In the genomic region with DNA sequence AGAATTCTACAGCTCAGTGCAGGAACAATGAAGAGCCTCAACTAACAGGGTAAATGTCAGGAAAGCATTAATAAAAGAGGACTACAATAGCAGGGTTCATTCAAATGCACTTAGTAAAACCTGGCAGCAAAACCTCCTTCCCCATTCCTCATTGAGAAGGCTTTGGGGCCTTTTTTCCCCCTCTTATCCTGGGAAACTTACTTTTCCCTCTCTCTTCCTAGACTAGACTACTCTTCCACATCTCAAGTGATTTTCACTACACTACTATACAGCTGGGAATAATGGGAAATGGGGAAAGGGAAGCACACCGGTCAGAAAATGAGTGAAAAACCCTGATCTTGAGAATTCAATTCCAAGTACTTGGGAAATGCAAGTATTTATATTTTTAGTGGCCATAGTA, we compare ENCODE assay signal across 1 cellular context.
A peak's percentile ranks its signal among the peaks of the same experiment; 100 is the strongest.
TF ChIP-seq lines count a peak whose summit lies in the region.

No MANE protein-coding gene starts in this region.

TF ChIP-seq in H1, 55 proteins besides CTCF, POLR2A, EP300 and RAD21:
- TF ChIP-seq, protein P1, sequence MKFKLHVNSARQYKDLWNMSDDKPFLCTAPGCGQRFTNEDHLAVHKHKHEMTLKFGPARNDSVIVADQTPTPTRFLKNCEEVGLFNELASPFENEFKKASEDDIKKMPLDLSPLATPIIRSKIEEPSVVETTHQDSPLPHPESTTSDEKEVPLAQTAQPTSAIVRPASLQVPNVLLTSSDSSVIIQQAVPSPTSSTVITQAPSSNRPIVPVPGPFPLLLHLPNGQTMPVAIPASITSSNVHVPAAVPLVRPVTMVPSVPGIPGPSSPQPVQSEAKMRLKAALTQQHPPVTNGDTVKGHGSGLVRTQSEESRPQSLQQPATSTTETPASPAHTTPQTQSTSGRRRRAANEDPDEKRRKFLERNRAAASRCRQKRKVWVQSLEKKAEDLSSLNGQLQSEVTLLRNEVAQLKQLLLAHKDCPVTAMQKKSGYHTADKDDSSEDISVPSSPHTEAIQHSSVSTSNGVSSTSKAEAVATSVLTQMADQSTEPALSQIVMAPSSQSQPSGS (IDR thresholded peaks at IDR 0.05; ENCODE audit: low read length) = no peak
- peak; percentile 19; the same call in 1 of the 2 replicates for TF ChIP-seq POLR2AphosphoS5 (IDR thresholded peaks at IDR 0.05; ENCODE audit: low read depth, low read length)
- no peak for TF ChIP-seq RXRA (IDR thresholded peaks at IDR 0.05; ENCODE audit: insufficient read depth, low read depth, low read length)
TF ChIP-seq in H1: peak in this region for 1.
